In the genomic region with DNA sequence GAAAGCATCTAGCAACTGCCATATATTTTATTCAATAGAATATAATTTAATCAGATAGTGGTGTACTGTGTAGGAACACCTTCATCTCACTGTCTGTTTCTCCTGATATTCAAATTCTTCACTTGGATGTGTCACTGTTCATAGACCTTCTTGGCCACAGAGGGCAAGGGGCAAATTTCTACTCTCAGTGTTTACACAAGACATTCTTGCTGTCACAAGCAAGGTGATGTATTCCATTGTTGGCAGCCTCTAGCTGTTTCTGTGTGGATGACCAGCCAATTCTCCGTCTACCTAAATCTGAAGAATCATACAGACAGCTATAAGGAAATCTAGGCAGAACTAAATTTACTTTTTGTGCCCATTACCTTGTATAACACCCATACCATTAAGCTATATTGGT, we compare ENCODE assay signal across 13 cellular contexts.
"Had no signal": no experiment of that assay in that cellular context is flagged by ENCODE, and none has a peak within 500 bp of the region (broad histone marks: within the 10 kb centered on the region; RNA-seq: fewer than 3 reads in every experiment).

No MANE protein-coding gene starts in this region.

- H3K27me3 ChIP-seq: cardiac muscle cell, dorsolateral prefrontal cortex, ovary, stomach, upper lobe of right lung had no signal

- H3K27ac ChIP-seq: cardiac muscle cell, dorsolateral prefrontal cortex, ovary, stomach, thoracic aorta, upper lobe of right lung had no signal

- H3K9me3 ChIP-seq: ovary, thoracic aorta, upper lobe of right lung had no signal

- ATAC-seq: activated T-helper 17 cell treated with anti-CD3 and anti-CD28 coated beads, Interleukin-2, amount 50 U/mL, for 72 hours; naive thymus-derived CD4-positive, alpha-beta T cell; upper lobe of right lung had no signal

- H3K4me3 ChIP-seq: cardiac muscle cell, dorsolateral prefrontal cortex, ovary, stomach, thoracic aorta, upper lobe of right lung had no signal

- H3K36me3 ChIP-seq: cardiac muscle cell, ovary, stomach, thoracic aorta, upper lobe of right lung had no signal

- DNase-seq: activated CD4-positive, CD25-positive, alpha-beta regulatory T cell treated with anti-CD3 and anti-CD28 coated beads, Interleukin-2, amount 50 U/mL, for 72 hours; activated naive CD4-positive, alpha-beta T cell treated with Interleukin-2 at 50 U/mL for 16 hours; aorta; dorsolateral prefrontal cortex; naive thymus-derived CD4-positive, alpha-beta T cell; ovary; stimulated activated CD4-positive, alpha-beta T cell treated with anti-CD3 and anti-CD28 coated beads, Interleukin-1b, Interleukin-23, amount 100 ng/mL, for 48 hours; stomach; T-helper 9 cell; upper lobe of right lung had no signal
